Comparison of ENCODE assay signal across 8 cellular contexts in the genomic region with DNA sequence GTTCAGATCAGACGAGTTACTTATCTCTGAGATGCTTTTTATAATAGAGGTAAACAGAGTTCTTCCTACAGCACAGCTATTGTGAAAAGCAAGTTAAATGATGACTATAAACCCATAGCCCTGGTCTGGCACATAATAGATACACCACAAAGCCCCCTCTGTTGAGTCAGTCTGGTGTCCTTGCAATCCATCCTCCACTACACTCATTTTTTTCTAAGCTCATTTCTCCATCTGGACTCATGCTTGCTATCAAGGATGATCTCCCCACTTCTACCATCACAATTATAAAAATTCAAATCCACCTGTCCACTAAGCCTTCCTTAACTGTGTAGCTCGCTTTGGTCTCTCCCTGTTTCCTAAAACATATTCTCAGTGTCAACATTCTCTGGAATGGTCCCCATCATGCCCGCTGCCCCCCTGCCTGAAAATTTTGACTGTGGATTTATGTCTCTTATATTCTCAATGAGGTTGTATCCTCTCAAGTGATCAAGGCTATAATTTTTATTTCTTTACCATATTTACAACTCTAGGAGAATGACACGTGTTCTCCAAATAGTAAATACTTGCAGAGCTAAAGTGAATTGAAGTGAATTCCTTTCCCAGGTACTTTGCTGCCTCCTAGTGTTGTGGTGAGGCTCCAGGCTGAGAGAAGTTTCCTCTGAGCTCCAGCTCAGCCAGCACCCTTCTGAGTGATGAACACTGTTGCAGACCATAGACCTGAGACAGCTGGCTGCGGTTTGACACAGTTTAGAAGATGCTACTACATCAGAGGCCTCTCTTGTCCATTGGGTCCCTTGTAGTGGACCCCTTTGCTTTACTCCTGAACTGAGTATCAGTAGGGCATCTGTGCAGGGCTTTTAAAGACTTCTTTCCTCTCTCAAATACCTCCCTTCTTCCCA.
DNase-seq lines count a peak whose midpoint lies in the region; ATAC-seq, FAIRE-seq and TF ChIP-seq lines count a peak whose summit lies in the region.

No MANE protein-coding gene starts in this region.

- H4K8ac ChIP-seq in mesendoderm (ENCODE audit: low read depth, low read length): no peak overlapping the region

- H3K4me2 ChIP-seq in PC-3 (ENCODE audit: low read length) (no peak overlapping the region), mesendoderm (ENCODE audit: low read length) (no peak overlapping the region)

- H3K27me3 Mint-ChIP-seq in activated naive CD4-positive, alpha-beta T cell treated with anti-CD3 and anti-CD28 coated beads for 36 hours (ENCODE audit: low read depth): peaks cover 6% of the 10 kb centered on the region

- peaks cover 36% of the 10 kb centered on the region for H3K27me3 ChIP-seq in PC-3 (ENCODE audit: low read length)
- H3K27me3 ChIP-seq in mesendoderm (ENCODE audit: insufficient read depth, low read length, poor library complexity): no peaks in the 10 kb centered on the region

- DNase-seq in activated naive CD4-positive, alpha-beta T cell treated with anti-CD3 and anti-CD28 coated beads for 36 hours: peak; percentile 50
- DNase-seq in activated naive CD4-positive, alpha-beta T cell (lab: John Stamatoyannopoulos, UW): no peak
- DNase-seq in HTR-8/SVneo (ENCODE audit: insufficient read length, low spot score) (peak; percentile 5), PC-3 (peak; percentile 75), dermis microvascular lymphatic vessel endothelial cell (ENCODE audit: low read depth in 2 of 2) (peak; percentile 2 to 12), mesendoderm (peak; percentile 77), activated gamma-delta T cell treated with Interleukin-2 at 50 U/mL for 16 hours (no peak)

- H2BK120ac ChIP-seq in mesendoderm (ENCODE audit: low read depth, low read length): no peak overlapping the region

- H3K36me3 Mint-ChIP-seq in activated naive CD4-positive, alpha-beta T cell treated with anti-CD3 and anti-CD28 coated beads for 36 hours (ENCODE audit: low read depth): no peaks in the 10 kb centered on the region

- H3K4me1 Mint-ChIP-seq in activated naive CD4-positive, alpha-beta T cell treated with anti-CD3 and anti-CD28 coated beads for 36 hours (ENCODE audit: low read depth): no peaks in the 10 kb centered on the region

- H3K79me2 ChIP-seq in PC-3 (ENCODE audit: low read length) (no peaks in the 10 kb centered on the region), mesendoderm (ENCODE audit: control insufficient read depth, insufficient read depth, low read length) (no peaks in the 10 kb centered on the region)

- POLR2A ChIA-PET in PC-3 (lab: Charles Lee; ENCODE audit: unreplicated experiment): no interaction called here

- H2BK5ac ChIP-seq in mesendoderm (ENCODE audit: low read length): no peak overlapping the region

- H4K20me1 ChIP-seq in PC-3 (ENCODE audit: low read length): no peaks in the 10 kb centered on the region

- FAIRE-seq in HTR-8/SVneo (lab: Jason Lieb, UNC): no peak

- H3K4ac ChIP-seq in mesendoderm (ENCODE audit: low read depth, low read length): no peak overlapping the region

- H3K9ac ChIP-seq in PC-3 (ENCODE audit: low read length) (no peak overlapping the region), mesendoderm (ENCODE audit: low read length) (no peak overlapping the region)

- WGBS in mesendoderm (ENCODE audit: extremely low coverage, insufficient coverage, low lambda C conversion rate): no CpG with 5 or more reads among the region's 5 CpGs

- peak; percentile 78 for TF ChIP-seq CTCF in PC-3 (conservative IDR thresholded peaks at IDR 0.05; ENCODE audit: low read depth, low read length)

- H3K56ac ChIP-seq in mesendoderm (ENCODE audit: low read length): no peak overlapping the region

- no peak overlapping the region for H2AFZ ChIP-seq in PC-3 (ENCODE audit: low read length)

- no peaks in the 10 kb centered on the region for H3K36me3 ChIP-seq in PC-3 (ENCODE audit: low read depth, low read length)
- no peaks in the 10 kb centered on the region for H3K36me3 ChIP-seq in mesendoderm (ENCODE audit: control insufficient read depth, insufficient read depth, low read length)

- no peaks in the 10 kb centered on the region for H3K9me2 ChIP-seq in PC-3 (replicated peaks; ENCODE audit: low read length)

- CTCF ChIA-PET in activated naive CD4-positive, alpha-beta T cell treated with anti-CD3 and anti-CD28 coated beads for 36 hours (lab: Charles Lee): interaction anchor here (0.6 to 1.3 kb wide), 4 partner anchors 9 to 358 kb away, joined by 3 to 4 read pairs (median 3); no protein-coding TSS in a partner anchor
- CTCF ChIA-PET in PC-3 (lab: Charles Lee): interaction anchor here (0.6 to 1.4 kb wide), 2 partner anchors 574 to 586 kb away, joined by 5 to 8 read pairs; no protein-coding TSS in a partner anchor

- no peaks in the 10 kb centered on the region for H3K4me1 ChIP-seq in PC-3 (ENCODE audit: insufficient read depth, low read length)
- H3K4me1 ChIP-seq in mesendoderm (ENCODE audit: control insufficient read depth, low read depth, low read length): no peaks in the 10 kb centered on the region

- no peak overlapping the region for H3K27ac Mint-ChIP-seq in activated naive CD4-positive, alpha-beta T cell treated with anti-CD3 and anti-CD28 coated beads for 36 hours

- no peaks in the 10 kb centered on the region for H3K9me3 ChIP-seq in PC-3 (ENCODE audit: low read length)

- no peak overlapping the region for H3K18ac ChIP-seq in mesendoderm (ENCODE audit: low read length)

- no peak overlapping the region for H2AK5ac ChIP-seq in mesendoderm (ENCODE audit: low read length)

- ATAC-seq in PC-3 (peak; percentile 77), HG02840 (IDR thresholded peaks at IDR 0.05; ENCODE audit: low FRiP score, unreplicated experiment) (no peak)

- H3F3A ChIP-seq in PC-3 (ENCODE audit: low read length, unreplicated experiment): no peaks in the 10 kb centered on the region

- no peaks in the 10 kb centered on the region for H3K9me3 Mint-ChIP-seq in activated naive CD4-positive, alpha-beta T cell treated with anti-CD3 and anti-CD28 coated beads for 36 hours

- no peaks in the 10 kb centered on the region for H3K79me1 ChIP-seq in mesendoderm (ENCODE audit: low read length)

- H3K4me3 ChIP-seq in PC-3 (ENCODE audit: low read length) (no peak overlapping the region), mesendoderm (ENCODE audit: low read length) (no peak overlapping the region)

- H3K27ac ChIP-seq in PC-3 (ENCODE audit: low read length) (no peak overlapping the region), mesendoderm (ENCODE audit: low read depth, low read length) (no peak overlapping the region)

- H3K4me3 Mint-ChIP-seq in activated naive CD4-positive, alpha-beta T cell treated with anti-CD3 and anti-CD28 coated beads for 36 hours: no peak overlapping the region

- no TSS peak for BruUV-seq in PC-3 (replicated peaks; lab: Mats Ljungman, UMichigan)

- intact Hi-C loops in activated naive CD4-positive, alpha-beta T cell treated with anti-CD3 and anti-CD28 coated beads for 36 hours (cut with micrococcal nuclease): no loop called here
- intact Hi-C loops in PC-3 (cut with micrococcal nuclease): loop anchor here (2.0 kb wide), 1 partner anchor 574 kb away; no protein-coding TSS in a partner anchor

- H3K23ac ChIP-seq in mesendoderm (ENCODE audit: low read length): no peak overlapping the region

- H4K5ac ChIP-seq in mesendoderm (ENCODE audit: low read length): no peak overlapping the region

- H2BK15ac ChIP-seq in mesendoderm (replicated peaks; ENCODE audit: low read depth): no peak overlapping the region

Comparison
In these comparisons a context has a peak if more than half of its experiments do, and no peak if none do; other contexts are left out.
1. DNase-seq: peak in activated naive CD4-positive, alpha-beta T cell treated with anti-CD3 and anti-CD28 coated beads for 36 hours (single experiment), HTR-8/SVneo (single experiment), PC-3 (single experiment), dermis microvascular lymphatic vessel endothelial cell (2 of 2) and mesendoderm (single experiment); none in activated naive CD4-positive, alpha-beta T cell (0 of 4) and activated gamma-delta T cell treated with Interleukin-2 at 50 U/mL for 16 hours (single experiment).